ENCODE assay signal across 9 cellular contexts in the genomic region with DNA sequence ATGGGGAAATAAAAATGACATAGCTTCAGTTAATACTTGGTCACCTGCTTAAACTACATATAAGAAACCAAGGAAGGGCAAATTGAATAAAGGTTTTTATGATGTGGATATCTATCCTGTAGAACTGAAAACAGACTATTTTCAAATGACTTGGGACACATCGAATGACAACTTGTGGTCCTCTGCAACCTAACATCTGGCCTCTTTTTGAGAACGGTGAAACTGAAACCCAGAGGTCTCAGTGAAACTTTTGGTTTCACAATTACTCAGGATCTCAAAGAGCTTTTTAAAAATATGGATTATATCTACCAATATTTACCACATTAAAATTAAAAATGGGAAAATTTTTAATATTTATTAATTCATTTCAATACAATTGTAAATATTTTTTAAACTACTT.
A peak's percentile ranks its signal among the peaks of the same experiment; 100 is the strongest.
DNase-seq lines count a peak whose midpoint lies in the region; ATAC-seq, FAIRE-seq and TF ChIP-seq lines count a peak whose summit lies in the region.
"Had no signal": no experiment of that assay in that cellular context is flagged by ENCODE, and none has a peak within 500 bp of the region (broad histone marks: within the 10 kb centered on the region; RNA-seq: fewer than 3 reads in every experiment).

No MANE protein-coding gene starts in this region.

- peak overlapping the region in 1 of 3 donors; percentile 33 for H3K4me3 ChIP-seq in liver (ENCODE audit: low read depth in 1 of 3, low read length in 3 of 3)
- H3K4me3 ChIP-seq in HepG2 (replicated peaks in 1 of 3; ENCODE audit: insufficient read depth in 1 of 3, low read depth in 2 of 3, low read length in 3 of 3), result no peak overlapping the region
- H3K4me3 ChIP-seq in transverse colon, result peak overlapping the region in 1 of 4 donors; percentile 19

- no peak overlapping the region for H3K4me2 ChIP-seq in HepG2 (ENCODE audit: low read depth, low read length)

- peak overlapping the region in 1 of 2 donors; percentile 49 for H3K9ac ChIP-seq in liver (ENCODE audit: low read depth in 1 of 2, low read length in 2 of 2)
- no peak overlapping the region for H3K9ac ChIP-seq in HepG2 (ENCODE audit: insufficient read depth, low read depth, low read length)

- ATAC-seq in HepG2 (no peak), HG03060 (IDR thresholded peaks at IDR 0.05; ENCODE audit: low read depth, unreplicated experiment) (peak; percentile 78)
- peak; percentile 91 for ATAC-seq in activated CD8-positive, alpha-beta T cell treated with anti-CD3 and anti-CD28 coated beads, Interleukin-2, amount 10 ng/mL, durations not matched to agents 7 days and 5 days

- peaks cover 42% of the 10 kb centered on the region for H3K79me2 ChIP-seq in HepG2 (ENCODE audit: insufficient read depth, low read length)

- H3K27ac ChIP-seq in liver (ENCODE audit: low read depth in 1 of 2, low read length in 2 of 2) (peak overlapping the region; percentile 83), HepG2 (ENCODE audit: extremely low read length, insufficient read depth, low read length) (no peak overlapping the region), transverse colon (peak overlapping the region in 3 of 4 donors; percentile 36 to 61 (median 50)), RWPE1 (no peak overlapping the region)

- TF ChIP-seq EP300 in HepG2 (IDR thresholded peaks at IDR 0.05; ENCODE audit: low read depth in 2 of 2, low read length in 2 of 2) (no peak), HepG2 (CRISPR knock-in tag; IDR thresholded peaks at IDR 0.05; ENCODE audit: borderline replicate concordance) (no peak), transverse colon (IDR thresholded peaks at IDR 0.05; ENCODE audit: low read depth) (no peak)

- DNase-seq in HepG2 (ENCODE audit: low spot score), result no peak
- peak; percentile 69 for DNase-seq in activated CD8-positive, alpha-beta T cell treated with anti-CD3 and anti-CD28 coated beads, Interleukin-2, amount 10 ng/mL, durations not matched to agents 7 days and 5 days
- DNase-seq in transverse colon, result no peak
- DNase-seq in OCI-M2 (lab: John Stamatoyannopoulos, UW; ENCODE audit: unreplicated experiment), result no peak
- DNase-seq in RWPE1 (ENCODE audit: low spot score), result no peak
- DNase-seq in NCI-H2029 (lab: John Stamatoyannopoulos, UW), result no peak
- DNase-seq: heart right ventricle had no signal

- CTCF ChIA-PET in HepG2 (lab: Yijun Ruan, JAX; ENCODE audit: low intra/inter-chr PET ratio, low total read pairs) (no interaction called here), RWPE1 (lab: Yijun Ruan, JAX) (no interaction called here)
- CTCF ChIA-PET in activated CD8-positive, alpha-beta T cell treated with anti-CD3 and anti-CD28 coated beads, Interleukin-2, amount 10 ng/mL, durations not matched to agents 7 days and 5 days (lab: Charles Lee), result interaction anchor here (0.8 to 1.6 kb wide), 6 partner anchors 9 to 89 kb away, joined by 3 to 10 read pairs (median 4); no protein-coding TSS in a partner anchor

- intact Hi-C loops in HepG2 (cut with micrococcal nuclease; ENCODE audit: unreplicated experiment) (no loop called here), transverse colon (cut with DNase I; ENCODE audit: low total_unique reads) (no loop called here)

- H3K27me3 ChIP-seq in liver (ENCODE audit: control insufficient read depth in 4 of 4, insufficient read depth in 4 of 4, low read length in 3 of 4) (no peaks in the 10 kb centered on the region), HepG2 (ENCODE audit: control insufficient read depth in 1 of 2, insufficient read depth in 2 of 2, low read length in 2 of 2) (no peaks in the 10 kb centered on the region), transverse colon (no peaks in the 10 kb centered on the region)
- H3K27me3 ChIP-seq: heart right ventricle had no signal

- WGBS in liver, result 3% methylated on average over 2 of the region's 2 CpGs
- 92% methylated on average over 2 of the region's 2 CpGs for WGBS in HepG2 (ENCODE audit: low lambda C conversion rate)
- WGBS in transverse colon (ENCODE audit: low coverage in 1 of 2), 2 donors, result 31 to 35% methylated on average over 2 of the region's 2 CpGs

- no peak overlapping the region for H2AFZ ChIP-seq in HepG2 (ENCODE audit: low read length)

- peak overlapping the region; percentile 75 for H3K27ac Mint-ChIP-seq in activated CD8-positive, alpha-beta T cell treated with anti-CD3 and anti-CD28 coated beads, Interleukin-2, amount 10 ng/mL, durations not matched to agents 7 days and 5 days

- H3K4me1 ChIP-seq in liver (ENCODE audit: control insufficient read depth in 4 of 4, insufficient read depth in 4 of 4, low read length in 3 of 4), result peaks cover 8 to 22% (median 17%) of the 10 kb centered on the region in 4 donors
- H3K4me1 ChIP-seq in HepG2 (ENCODE audit: insufficient read depth, low read length), result peaks cover 61% of the 10 kb centered on the region
- peaks cover 9 to 54% (median 19%) of the 10 kb centered on the region in 4 donors for H3K4me1 ChIP-seq in transverse colon

- H4K20me1 ChIP-seq in HepG2 (ENCODE audit: insufficient read depth, low read length), result no peaks in the 10 kb centered on the region

- no peaks in the 10 kb centered on the region for H3K9me3 Mint-ChIP-seq in activated CD8-positive, alpha-beta T cell treated with anti-CD3 and anti-CD28 coated beads, Interleukin-2, amount 10 ng/mL, durations not matched to agents 7 days and 5 days (ENCODE audit: insufficient read depth)

- H3K9me3 ChIP-seq in liver (ENCODE audit: control insufficient read depth in 4 of 4, low read length in 3 of 4) (no peaks in the 10 kb centered on the region), HepG2 (ENCODE audit: low read length) (no peaks in the 10 kb centered on the region), transverse colon (no peaks in the 10 kb centered on the region)
- H3K9me3 ChIP-seq: heart right ventricle had no signal

- no peak for FAIRE-seq in HepG2 (lab: Jason Lieb, UNC)

- no peak for TF ChIP-seq CTCF in liver (IDR thresholded peaks at IDR 0.05; ENCODE audit: low read depth, low read length, missing input control)
- no peak for TF ChIP-seq CTCF in HepG2 (CRISPR knock-in tag; IDR thresholded peaks at IDR 0.05)
- no peak for TF ChIP-seq CTCF in transverse colon (IDR thresholded peaks at IDR 0.05)
- no peak for TF ChIP-seq CTCF in RWPE1 (conservative IDR thresholded peaks at IDR 0.05; ENCODE audit: low read depth)

- TF ChIP-seq RAD21 in liver (IDR thresholded peaks at IDR 0.05) (no peak), HepG2 (CRISPR knock-in tag; IDR thresholded peaks at IDR 0.05) (no peak)

- H3K36me3 ChIP-seq in liver (ENCODE audit: control insufficient read depth in 4 of 4, insufficient read depth in 3 of 4, low read depth in 1 of 4, low read length in 3 of 4) (no peaks in the 10 kb centered on the region), HepG2 (replicated peaks in 1 of 2; ENCODE audit: control insufficient read depth in 1 of 2, insufficient read depth in 2 of 2, low read length in 2 of 2) (no peaks in the 10 kb centered on the region), transverse colon (no peaks in the 10 kb centered on the region)
- H3K36me3 ChIP-seq: heart right ventricle had no signal

- H3K4me1 Mint-ChIP-seq in activated CD8-positive, alpha-beta T cell treated with anti-CD3 and anti-CD28 coated beads, Interleukin-2, amount 10 ng/mL, durations not matched to agents 7 days and 5 days (ENCODE audit: low read depth), result peaks cover 43% of the 10 kb centered on the region

- in situ Hi-C loops in HepG2 (cut with HindIII; ENCODE audit: extremely low pct_ligation_motif_present, low pct_unique_long_range_greater_than_20kb), result no loop called here
- in situ Hi-C loops in transverse colon (cut with MboI; ENCODE audit: low pct_ligation_motif_present in 1 of 4, low pct_unique_long_range_greater_than_20kb in 1 of 4, low sequenced_read_pairs in 3 of 4), result no loop called here

- POLR2A ChIA-PET in HepG2 (lab: Yijun Ruan, JAX), result no interaction called here
- POLR2A ChIA-PET in activated CD8-positive, alpha-beta T cell treated with anti-CD3 and anti-CD28 coated beads, Interleukin-2, amount 10 ng/mL, durations not matched to agents 7 days and 5 days (lab: Charles Lee), result interaction anchor here (0.9 to 1.3 kb wide), 2 partner anchors 66 to 861 kb away, joined by 3 to 8 read pairs; partner anchors contain the start of gene PPP2R5E
- POLR2A ChIA-PET in RWPE1 (lab: Yijun Ruan, JAX; ENCODE audit: low non-redundant PET), result no interaction called here

- H3K36me3 Mint-ChIP-seq in activated CD8-positive, alpha-beta T cell treated with anti-CD3 and anti-CD28 coated beads, Interleukin-2, amount 10 ng/mL, durations not matched to agents 7 days and 5 days (ENCODE audit: low read depth), result peaks cover 7% of the 10 kb centered on the region

- no peaks in the 10 kb centered on the region for H3K27me3 Mint-ChIP-seq in activated CD8-positive, alpha-beta T cell treated with anti-CD3 and anti-CD28 coated beads, Interleukin-2, amount 10 ng/mL, durations not matched to agents 7 days and 5 days (ENCODE audit: low read depth)

- BruUV-seq in HepG2 (replicated peaks; lab: Mats Ljungman, UMichigan), result no TSS peak

- no peak for TF ChIP-seq POLR2A in HepG2 (IDR thresholded peaks at IDR 0.05; ENCODE audit: insufficient read depth in 1 of 2, low read depth in 2 of 2, low read length in 2 of 2)
- TF ChIP-seq POLR2A in transverse colon (IDR thresholded peaks at IDR 0.05), result no peak

- peak overlapping the region; percentile 55 for H3K4me3 Mint-ChIP-seq in activated CD8-positive, alpha-beta T cell treated with anti-CD3 and anti-CD28 coated beads, Interleukin-2, amount 10 ng/mL, durations not matched to agents 7 days and 5 days

TF ChIP-seq in liver, 16 proteins besides CTCF, POLR2A, EP300 and RAD21:
- TF ChIP-seq EGR1 (IDR thresholded peaks at IDR 0.05; ENCODE audit: low read depth in 2 of 2), result no peak
- TF ChIP-seq HNF4A (conservative IDR thresholded peaks at IDR 0.05), result peak in 1 of 2 donors; percentile 10
- peak; percentile 48 to 57 for TF ChIP-seq JUND (IDR thresholded peaks at IDR 0.05)

Comparison
In these comparisons a context has a peak if more than half of its experiments do, and no peak if none do; other contexts are left out.
1. H3K27ac ChIP-seq: peak in liver (2 of 2) and transverse colon (3 of 4); none in HepG2 (single experiment) and RWPE1 (single experiment).